8 cellular contexts compared by ENCODE assay signal in the genomic region with DNA sequence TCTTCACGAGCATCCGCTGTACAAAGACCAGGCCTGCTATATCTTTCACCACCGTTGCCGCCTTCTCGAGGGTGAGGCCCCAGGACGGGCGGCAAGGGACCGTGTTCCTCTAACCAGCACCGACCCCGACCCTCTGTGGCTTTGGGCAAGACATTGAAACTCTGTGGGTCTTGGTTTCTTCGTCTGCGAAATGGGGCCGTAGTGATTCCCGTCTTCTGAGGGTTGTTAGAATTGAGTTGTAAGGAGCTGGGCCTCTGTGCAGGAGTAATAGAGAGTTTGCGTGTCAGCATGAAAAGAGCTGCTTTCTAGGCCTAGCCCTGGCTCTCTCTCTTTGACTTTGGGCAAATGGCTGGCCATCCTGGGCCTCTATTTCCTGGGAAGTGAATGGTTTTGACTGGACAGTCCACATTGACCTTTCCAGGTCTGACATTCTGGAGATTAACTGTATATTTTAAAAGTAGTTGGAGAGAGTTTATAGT. TPM values are rescaled to one million over a fixed set of nuclear protein-coding genes. Genes with fewer than 3 reads are reported as not detected.
DNase-seq lines count a peak whose midpoint lies in the region; ATAC-seq and TF ChIP-seq lines count a peak whose summit lies in the region.

No MANE protein-coding gene starts in this region.

- peaks cover 15% of the 10 kb centered on the region for H3K4me1 ChIP-seq in MM.1S (ENCODE audit: low read length)

- no peaks in the 10 kb centered on the region for H3K9me3 ChIP-seq in MM.1S (replicated peaks; ENCODE audit: insufficient read depth, low read length)

- no peaks in the 10 kb centered on the region for H3F3A ChIP-seq in MM.1S (ENCODE audit: insufficient read depth, low read length)

- H3K4me3 ChIP-seq in MM.1S (ENCODE audit: low read length) = peak overlapping the region; percentile 97

- peak overlapping the region; percentile 88 for H2AFZ ChIP-seq in MM.1S (ENCODE audit: low read length)

- H3K9me3 Mint-ChIP-seq in effector memory CD8-positive, alpha-beta T cell = no peaks in the 10 kb centered on the region
- H3K9me3 Mint-ChIP-seq in nephron = no peaks in the 10 kb centered on the region

- TF ChIP-seq CTCF in MM.1S (IDR thresholded peaks at IDR 0.05; ENCODE audit: low read length) = no peak
- no peak for TF ChIP-seq CTCF in nephron (IDR thresholded peaks at IDR 0.05; ENCODE audit: unreplicated experiment in 3 of 3)

- no peaks in the 10 kb centered on the region for H3K27me3 ChIP-seq in MM.1S (replicated peaks; ENCODE audit: insufficient read depth, low read length)

- H3K4me1 Mint-ChIP-seq in effector memory CD8-positive, alpha-beta T cell (ENCODE audit: low read depth in 2 of 2) = peaks cover 26 to 32% of the 10 kb centered on the region in 2 donors
- H3K4me1 Mint-ChIP-seq in nephron = peaks cover 30% of the 10 kb centered on the region

- H3K27ac ChIP-seq in MM.1S (ENCODE audit: low read length) = peak overlapping the region; percentile 49; the same call in 1 of the 2 replicates

- H3K27ac Mint-ChIP-seq in effector memory CD8-positive, alpha-beta T cell = peak overlapping the region; percentile 92 to 94
- H3K27ac Mint-ChIP-seq in nephron = peak overlapping the region; percentile 71 to 88 (median 80)

- no peaks in the 10 kb centered on the region for H4K20me1 ChIP-seq in MM.1S (ENCODE audit: insufficient read depth, low read length)

- peak overlapping the region; percentile 90 to 92 for H3K4me3 Mint-ChIP-seq in effector memory CD8-positive, alpha-beta T cell
- H3K4me3 Mint-ChIP-seq in nephron = peak overlapping the region; percentile 89 to 91 (median 90)

- DNase-seq in Right ventricle myocardium superior = no peak
- no peak for DNase-seq in left ventricle myocardium superior
- DNase-seq in MM.1S = peak; percentile 18
- no peak for DNase-seq in effector memory CD8-positive, alpha-beta T cell
- no peak for DNase-seq in NCI-H187 treated with DMSO at 0.1 percent for 48 hours (lab: John Stamatoyannopoulos, UW)
- no peak for DNase-seq in superior temporal gyrus (ENCODE audit: extremely low spot score)
- DNase-seq in NCI-H1436 treated with DMSO at 0.1 percent for 48 hours (lab: John Stamatoyannopoulos, UW) = no peak

- 0 out of 2 replicates have a peak, but pooled peaks cover 2% of the 10 kb centered on the region for H3K36me3 ChIP-seq in MM.1S (replicated peaks; ENCODE audit: insufficient read depth, low read length)

- intact Hi-C loops in Right ventricle myocardium superior (cut with DNase I) = loop anchor here (5.0 kb wide), 1 partner anchor 207 kb away; a partner anchor contains a TSS
- intact Hi-C loops in left ventricle myocardium superior (cut with micrococcal nuclease) = no loop called here

- peak overlapping the region; percentile 97 for H3K9ac ChIP-seq in MM.1S (ENCODE audit: low read length)

- H3K27me3 Mint-ChIP-seq in effector memory CD8-positive, alpha-beta T cell = no peaks in the 10 kb centered on the region
- no peaks in the 10 kb centered on the region for H3K27me3 Mint-ChIP-seq in nephron (ENCODE audit: low read depth)

- H3K4me2 ChIP-seq in MM.1S (ENCODE audit: low read depth, low read length) = peak overlapping the region; percentile 79

- ATAC-seq in Right ventricle myocardium superior (ENCODE audit: poor library complexity) (peak; percentile 27), left ventricle myocardium superior (no peak)
- no peak for ATAC-seq in effector memory CD8-positive, alpha-beta T cell (replicated peaks)

- H3K79me2 ChIP-seq in MM.1S (ENCODE audit: low read length) = peaks cover 62% of the 10 kb centered on the region

- H3K36me3 Mint-ChIP-seq in effector memory CD8-positive, alpha-beta T cell (ENCODE audit: insufficient read depth) = peaks cover 22% of the 10 kb centered on the region
- H3K36me3 Mint-ChIP-seq in nephron (ENCODE audit: low read depth) = peaks cover 17% of the 10 kb centered on the region

- H3K9me2 ChIP-seq in MM.1S (replicated peaks; ENCODE audit: insufficient read depth, low read length) = no peaks in the 10 kb centered on the region

RNA-seq across cellular contexts. Expression of a gene that starts 0.6 kb away (rescaled TPM):
- total RNA-seq in Right ventricle myocardium superior (78.6 TPM), left ventricle myocardium superior (81.2 TPM)

RNA-seq across cellular contexts. Expression of a gene that starts 0.7 kb away (rescaled TPM):
- total RNA-seq in Right ventricle myocardium superior (4.8 TPM), left ventricle myocardium superior (5.9 TPM)

RNA-seq across cellular contexts. Expression of a gene that starts 47.8 kb away (rescaled TPM):
- total RNA-seq in Right ventricle myocardium superior (not detected), left ventricle myocardium superior (not detected)
